ENCODE assay signal across 1 cellular context in the genomic region with DNA sequence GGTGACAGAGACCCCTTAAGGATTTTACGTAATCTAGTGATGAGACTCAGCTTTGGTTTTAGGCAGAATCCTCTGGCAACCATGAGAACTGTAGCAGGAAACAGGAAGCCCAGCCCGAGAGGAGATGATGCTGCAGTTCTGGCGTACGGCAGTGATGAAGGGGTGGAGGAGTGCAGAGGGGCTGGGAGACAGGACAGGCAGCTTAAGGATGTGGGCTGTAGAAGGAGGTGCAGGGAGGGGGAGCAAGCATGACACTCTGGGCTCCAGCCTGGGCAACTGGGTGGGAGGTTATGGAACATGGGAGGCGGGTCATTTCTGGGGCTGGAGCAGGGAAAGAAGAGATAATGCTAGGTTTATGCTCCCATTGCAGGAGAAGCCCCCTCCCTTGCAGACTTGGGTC.
TF ChIP-seq lines count a peak whose summit lies in the region.

No MANE protein-coding gene starts in this region.

TF ChIP-seq in H1, 55 proteins besides CTCF, POLR2A, EP300 and RAD21:
- TF ChIP-seq, protein P1, sequence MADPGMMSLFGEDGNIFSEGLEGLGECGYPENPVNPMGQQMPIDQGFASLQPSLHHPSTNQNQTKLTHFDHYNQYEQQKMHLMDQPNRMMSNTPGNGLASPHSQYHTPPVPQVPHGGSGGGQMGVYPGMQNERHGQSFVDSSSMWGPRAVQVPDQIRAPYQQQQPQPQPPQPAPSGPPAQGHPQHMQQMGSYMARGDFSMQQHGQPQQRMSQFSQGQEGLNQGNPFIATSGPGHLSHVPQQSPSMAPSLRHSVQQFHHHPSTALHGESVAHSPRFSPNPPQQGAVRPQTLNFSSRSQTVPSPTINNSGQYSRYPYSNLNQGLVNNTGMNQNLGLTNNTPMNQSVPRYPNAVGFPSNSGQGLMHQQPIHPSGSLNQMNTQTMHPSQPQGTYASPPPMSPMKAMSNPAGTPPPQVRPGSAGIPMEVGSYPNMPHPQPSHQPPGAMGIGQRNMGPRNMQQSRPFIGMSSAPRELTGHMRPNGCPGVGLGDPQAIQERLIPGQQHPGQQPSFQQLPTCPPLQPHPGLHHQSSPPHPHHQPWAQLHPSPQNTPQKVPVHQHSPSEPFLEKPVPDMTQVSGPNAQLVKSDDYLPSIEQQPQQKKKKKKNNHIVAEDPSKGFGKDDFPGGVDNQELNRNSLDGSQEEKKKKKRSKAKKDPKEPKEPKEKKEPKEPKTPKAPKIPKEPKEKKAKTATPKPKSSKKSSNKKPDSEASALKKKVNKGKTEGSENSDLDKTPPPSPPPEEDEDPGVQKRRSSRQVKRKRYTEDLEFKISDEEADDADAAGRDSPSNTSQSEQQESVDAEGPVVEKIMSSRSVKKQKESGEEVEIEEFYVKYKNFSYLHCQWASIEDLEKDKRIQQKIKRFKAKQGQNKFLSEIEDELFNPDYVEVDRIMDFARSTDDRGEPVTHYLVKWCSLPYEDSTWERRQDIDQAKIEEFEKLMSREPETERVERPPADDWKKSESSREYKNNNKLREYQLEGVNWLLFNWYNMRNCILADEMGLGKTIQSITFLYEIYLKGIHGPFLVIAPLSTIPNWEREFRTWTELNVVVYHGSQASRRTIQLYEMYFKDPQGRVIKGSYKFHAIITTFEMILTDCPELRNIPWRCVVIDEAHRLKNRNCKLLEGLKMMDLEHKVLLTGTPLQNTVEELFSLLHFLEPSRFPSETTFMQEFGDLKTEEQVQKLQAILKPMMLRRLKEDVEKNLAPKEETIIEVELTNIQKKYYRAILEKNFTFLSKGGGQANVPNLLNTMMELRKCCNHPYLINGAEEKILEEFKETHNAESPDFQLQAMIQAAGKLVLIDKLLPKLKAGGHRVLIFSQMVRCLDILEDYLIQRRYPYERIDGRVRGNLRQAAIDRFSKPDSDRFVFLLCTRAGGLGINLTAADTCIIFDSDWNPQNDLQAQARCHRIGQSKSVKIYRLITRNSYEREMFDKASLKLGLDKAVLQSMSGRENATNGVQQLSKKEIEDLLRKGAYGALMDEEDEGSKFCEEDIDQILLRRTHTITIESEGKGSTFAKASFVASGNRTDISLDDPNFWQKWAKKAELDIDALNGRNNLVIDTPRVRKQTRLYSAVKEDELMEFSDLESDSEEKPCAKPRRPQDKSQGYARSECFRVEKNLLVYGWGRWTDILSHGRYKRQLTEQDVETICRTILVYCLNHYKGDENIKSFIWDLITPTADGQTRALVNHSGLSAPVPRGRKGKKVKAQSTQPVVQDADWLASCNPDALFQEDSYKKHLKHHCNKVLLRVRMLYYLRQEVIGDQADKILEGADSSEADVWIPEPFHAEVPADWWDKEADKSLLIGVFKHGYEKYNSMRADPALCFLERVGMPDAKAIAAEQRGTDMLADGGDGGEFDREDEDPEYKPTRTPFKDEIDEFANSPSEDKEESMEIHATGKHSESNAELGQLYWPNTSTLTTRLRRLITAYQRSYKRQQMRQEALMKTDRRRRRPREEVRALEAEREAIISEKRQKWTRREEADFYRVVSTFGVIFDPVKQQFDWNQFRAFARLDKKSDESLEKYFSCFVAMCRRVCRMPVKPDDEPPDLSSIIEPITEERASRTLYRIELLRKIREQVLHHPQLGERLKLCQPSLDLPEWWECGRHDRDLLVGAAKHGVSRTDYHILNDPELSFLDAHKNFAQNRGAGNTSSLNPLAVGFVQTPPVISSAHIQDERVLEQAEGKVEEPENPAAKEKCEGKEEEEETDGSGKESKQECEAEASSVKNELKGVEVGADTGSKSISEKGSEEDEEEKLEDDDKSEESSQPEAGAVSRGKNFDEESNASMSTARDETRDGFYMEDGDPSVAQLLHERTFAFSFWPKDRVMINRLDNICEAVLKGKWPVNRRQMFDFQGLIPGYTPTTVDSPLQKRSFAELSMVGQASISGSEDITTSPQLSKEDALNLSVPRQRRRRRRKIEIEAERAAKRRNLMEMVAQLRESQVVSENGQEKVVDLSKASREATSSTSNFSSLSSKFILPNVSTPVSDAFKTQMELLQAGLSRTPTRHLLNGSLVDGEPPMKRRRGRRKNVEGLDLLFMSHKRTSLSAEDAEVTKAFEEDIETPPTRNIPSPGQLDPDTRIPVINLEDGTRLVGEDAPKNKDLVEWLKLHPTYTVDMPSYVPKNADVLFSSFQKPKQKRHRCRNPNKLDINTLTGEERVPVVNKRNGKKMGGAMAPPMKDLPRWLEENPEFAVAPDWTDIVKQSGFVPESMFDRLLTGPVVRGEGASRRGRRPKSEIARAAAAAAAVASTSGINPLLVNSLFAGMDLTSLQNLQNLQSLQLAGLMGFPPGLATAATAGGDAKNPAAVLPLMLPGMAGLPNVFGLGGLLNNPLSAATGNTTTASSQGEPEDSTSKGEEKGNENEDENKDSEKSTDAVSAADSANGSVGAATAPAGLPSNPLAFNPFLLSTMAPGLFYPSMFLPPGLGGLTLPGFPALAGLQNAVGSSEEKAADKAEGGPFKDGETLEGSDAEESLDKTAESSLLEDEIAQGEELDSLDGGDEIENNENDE (IDR thresholded peaks at IDR 0.05; ENCODE audit: insufficient replicate concordance, low read length): no peak
- TF ChIP-seq SIRT6 (IDR thresholded peaks at IDR 0.05; ENCODE audit: low read length) (no peak), BACH1 (IDR thresholded peaks at IDR 0.05; ENCODE audit: low read length) (no peak), SIN3A (conservative IDR thresholded peaks at IDR 0.05 in 1 of 2, IDR thresholded peaks at IDR 0.05 in 1 of 2; ENCODE audit: low read depth in 1 of 2, low read length in 2 of 2) (no peak), FOSL1 (IDR thresholded peaks at IDR 0.05; ENCODE audit: insufficient read depth, low read depth, low read length) (no peak), NANOG (IDR thresholded peaks at IDR 0.05; ENCODE audit: insufficient read depth, low read depth, low read length, poor library complexity, severe bottlenecking) (no peak), CHD1 (IDR thresholded peaks at IDR 0.05; ENCODE audit: low read depth, low read length) (no peak), TAF1 (IDR thresholded peaks at IDR 0.05; ENCODE audit: low read depth, low read length) (no peak), CEBPB (IDR thresholded peaks at IDR 0.05; ENCODE audit: low read depth, low read length) (no peak)
- TF ChIP-seq, protein P2, sequence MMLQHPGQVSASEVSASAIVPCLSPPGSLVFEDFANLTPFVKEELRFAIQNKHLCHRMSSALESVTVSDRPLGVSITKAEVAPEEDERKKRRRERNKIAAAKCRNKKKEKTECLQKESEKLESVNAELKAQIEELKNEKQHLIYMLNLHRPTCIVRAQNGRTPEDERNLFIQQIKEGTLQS (IDR thresholded peaks at IDR 0.05; ENCODE audit: insufficient read depth, low read depth, low read length): no peak
